Comparison of ENCODE assay signal across 16 cellular contexts in the genomic region with DNA sequence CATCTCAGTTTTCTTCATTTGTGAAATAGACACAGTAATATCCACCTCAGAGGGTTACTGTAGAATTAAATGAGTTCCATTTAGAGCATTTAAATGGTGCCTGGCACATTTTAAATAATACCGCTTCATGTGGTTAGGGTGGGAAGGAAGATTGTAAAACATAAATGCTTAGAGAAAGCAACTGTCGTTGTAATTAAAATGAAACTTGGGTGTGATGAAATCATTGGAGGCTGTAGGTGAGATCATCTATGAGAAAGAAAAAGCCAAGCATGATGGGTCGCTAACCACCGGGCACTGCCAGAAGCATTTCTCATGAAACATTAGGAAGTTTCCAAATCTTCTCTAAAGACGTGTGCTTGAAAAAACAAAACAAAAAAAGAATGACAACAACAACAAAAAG. TPM values are rescaled to one million over a fixed set of nuclear protein-coding genes. Genes with fewer than 3 reads are reported as not detected.
DNase-seq lines count a peak whose midpoint lies in the region; ATAC-seq and TF ChIP-seq lines count a peak whose summit lies in the region.
"Had no signal": no experiment of that assay in that cellular context is flagged by ENCODE, and none has a peak within 500 bp of the region (broad histone marks: within the 10 kb centered on the region; RNA-seq: fewer than 3 reads in every experiment).

No MANE protein-coding gene starts in this region.

- H3K4me3 ChIP-seq in Jurkat, Clone E6-1 (ENCODE audit: low read length) = no peak overlapping the region
- no peak overlapping the region for H3K4me3 ChIP-seq in fibroblast of villous mesenchyme (ENCODE audit: low read depth, low read length)
- H3K4me3 ChIP-seq in right cardiac atrium (ENCODE audit: low read length) = no peak overlapping the region
- H3K4me3 ChIP-seq: cardiac muscle cell, right lobe of liver had no signal

- no peaks in the 10 kb centered on the region for H3K27me3 ChIP-seq in right cardiac atrium (ENCODE audit: control insufficient read depth, insufficient read depth)
- H3K27me3 ChIP-seq: cardiac muscle cell, right lobe of liver had no signal

- H3K27me3 Mint-ChIP-seq in CD14-positive monocyte (ENCODE audit: low read depth in 3 of 3) (no peaks in the 10 kb centered on the region), T-cell (no peaks in the 10 kb centered on the region)

- ATAC-seq in T-cell (replicated peaks in 1 of 4) (peak in 3 of 4 experiments; percentile 20 to 67 (median 62)), right cardiac atrium (no peak), GM21825 (IDR thresholded peaks at IDR 0.05; ENCODE audit: unreplicated experiment) (no peak)
- ATAC-seq: left lobe of liver, right lobe of liver had no signal

- H3K4me3 Mint-ChIP-seq in CD14-positive monocyte = peak overlapping the region; percentile 2 to 79
- H3K4me3 Mint-ChIP-seq in T-cell = peak overlapping the region; percentile 44 to 63 (median 46)
- H3K4me3 Mint-ChIP-seq: activated T-helper 1 cell treated with anti-CD3 and anti-CD28 coated beads, Interleukin-12 subunit alpha, Interleukin-12 subunit beta, Interleukin-2, Interleukin-4 antibody, amounts not matched to agents 30 ng/mL and 10 ng/mL and 1 ng/mL, durations not matched to agents 14 hours and 24 hours and 36 hours; nephron had no signal

- H3K27ac ChIP-seq in right cardiac atrium (ENCODE audit: low read length) = no peak overlapping the region
- H3K27ac ChIP-seq: cardiac muscle cell, right lobe of liver had no signal

- POLR2A ChIA-PET in T-cell (lab: Charles Lee) = interaction anchor here in 1 of 2 donors (0.6 kb wide), 2 partner anchors 61 to 181 kb away, joined by 3 read pairs; no protein-coding TSS in a partner anchor

- H3K27ac Mint-ChIP-seq in CD14-positive monocyte (peak overlapping the region; percentile 94 to 98 (median 96)), T-cell (peak overlapping the region; percentile 30 to 69)
- H3K27ac Mint-ChIP-seq: activated T-helper 1 cell treated with anti-CD3 and anti-CD28 coated beads, Interleukin-12 subunit alpha, Interleukin-12 subunit beta, Interleukin-2, Interleukin-4 antibody, amounts not matched to agents 30 ng/mL and 10 ng/mL and 1 ng/mL, durations not matched to agents 14 hours and 24 hours and 36 hours; nephron had no signal

- TF ChIP-seq CTCF in CD14-positive monocyte (IDR thresholded peaks at IDR 0.05) (no peak), fibroblast of villous mesenchyme (IDR thresholded peaks at IDR 0.05; ENCODE audit: insufficient read depth, low read depth, low read length) (no peak)

- no peaks in the 10 kb centered on the region for H3K9me3 ChIP-seq in right cardiac atrium (ENCODE audit: control insufficient read depth, low read length)
- H3K9me3 ChIP-seq: right lobe of liver had no signal

- H3K36me3 Mint-ChIP-seq in CD14-positive monocyte (no peaks in the 10 kb centered on the region), T-cell (no peaks in the 10 kb centered on the region)

- CTCF ChIA-PET in T-cell (lab: Charles Lee) = interaction anchor here (0.6 to 0.9 kb wide), 3 partner anchors 11 to 87 kb away, joined by 5 to 12 read pairs (median 7); no protein-coding TSS in a partner anchor

- intact Hi-C loops in CD14-positive monocyte (cut with micrococcal nuclease) (no loop called here), right cardiac atrium (cut with DNase I) (no loop called here)

- 81% methylated on average over 5 of the region's 5 CpGs for WGBS in right cardiac atrium

- H3K9me3 Mint-ChIP-seq in CD14-positive monocyte = no peaks in the 10 kb centered on the region
- H3K9me3 Mint-ChIP-seq in T-cell = peaks cover 0 to 5% (median 0%) of the 10 kb centered on the region in 3 donors
- H3K9me3 Mint-ChIP-seq: nephron had no signal

- no peak for DNase-seq in CD14-positive monocyte (ENCODE audit: low spot score)
- peak; percentile 37 for DNase-seq in Jurkat, Clone E6-1 (ENCODE audit: low read depth, low spot score)
- no peak for DNase-seq in T-cell
- peak; percentile 55 for DNase-seq in fibroblast of villous mesenchyme (ENCODE audit: low read depth)
- DNase-seq in inferior parietal cortex (ENCODE audit: extremely low spot score) = no peak
- no peak for DNase-seq in right cardiac atrium
- no peak for DNase-seq in NK-92 treated with Interleukin-12 subunit alpha and Interleukin-12 subunit beta, amount 100 ng/mL, for 24 hours (lab: John Stamatoyannopoulos, UW)
- DNase-seq: NCI-H1694, NCI-H524 treated with DMSO at 0.1 percent for 48 hours, right lobe of liver, SHP77 had no signal

- H3K4me1 Mint-ChIP-seq in CD14-positive monocyte = peaks cover 63% of the 10 kb centered on the region
- peaks cover 20 to 30% (median 26%) of the 10 kb centered on the region in 3 donors for H3K4me1 Mint-ChIP-seq in T-cell
- H3K4me1 Mint-ChIP-seq: nephron had no signal

- H3K4me1 ChIP-seq in right cardiac atrium (ENCODE audit: control insufficient read depth, insufficient read depth, low read length) = no peaks in the 10 kb centered on the region

RNA-seq across cellular contexts. Expression of gene SLC39A10, which starts 8.2 kb away (rescaled TPM):
- 1 to 10 TPM; 5.2 TPM for polyA plus RNA-seq in CD14-positive monocyte
- 15.2 TPM for polyA plus RNA-seq in Jurkat, Clone E6-1 (2012; ENCODE audit: insufficient read depth, insufficient read length)
- 10 to 100 TPM; 49.8 to 81.7 (median 79.5) TPM for total RNA-seq in T-cell
- total RNA-seq in fibroblast of villous mesenchyme = 36.1 and 73.8 TPM in 2 replicates
- total RNA-seq in right cardiac atrium = 10 to 100 TPM; 13.3 to 17.9 (median 14.5) TPM
- polyA plus RNA-seq in right cardiac atrium = 4.3 TPM

Comparison
In these comparisons a context has a peak if more than half of its experiments do, and no peak if none do; other contexts are left out.
1. DNase-seq: peak in Jurkat, Clone E6-1 (single experiment) and fibroblast of villous mesenchyme (single experiment); none in CD14-positive monocyte (single experiment), T-cell (0 of 34), inferior parietal cortex (single experiment), right cardiac atrium (0 of 3) and NK-92 treated with Interleukin-12 subunit alpha and Interleukin-12 subunit beta, amount 100 ng/mL, for 24 hours (single experiment).
2. ATAC-seq: peak in T-cell (3 of 4); none in right cardiac atrium (0 of 2) and GM21825 (single experiment).